Comparison of ENCODE assay signal across 8 cellular contexts in the genomic region with DNA sequence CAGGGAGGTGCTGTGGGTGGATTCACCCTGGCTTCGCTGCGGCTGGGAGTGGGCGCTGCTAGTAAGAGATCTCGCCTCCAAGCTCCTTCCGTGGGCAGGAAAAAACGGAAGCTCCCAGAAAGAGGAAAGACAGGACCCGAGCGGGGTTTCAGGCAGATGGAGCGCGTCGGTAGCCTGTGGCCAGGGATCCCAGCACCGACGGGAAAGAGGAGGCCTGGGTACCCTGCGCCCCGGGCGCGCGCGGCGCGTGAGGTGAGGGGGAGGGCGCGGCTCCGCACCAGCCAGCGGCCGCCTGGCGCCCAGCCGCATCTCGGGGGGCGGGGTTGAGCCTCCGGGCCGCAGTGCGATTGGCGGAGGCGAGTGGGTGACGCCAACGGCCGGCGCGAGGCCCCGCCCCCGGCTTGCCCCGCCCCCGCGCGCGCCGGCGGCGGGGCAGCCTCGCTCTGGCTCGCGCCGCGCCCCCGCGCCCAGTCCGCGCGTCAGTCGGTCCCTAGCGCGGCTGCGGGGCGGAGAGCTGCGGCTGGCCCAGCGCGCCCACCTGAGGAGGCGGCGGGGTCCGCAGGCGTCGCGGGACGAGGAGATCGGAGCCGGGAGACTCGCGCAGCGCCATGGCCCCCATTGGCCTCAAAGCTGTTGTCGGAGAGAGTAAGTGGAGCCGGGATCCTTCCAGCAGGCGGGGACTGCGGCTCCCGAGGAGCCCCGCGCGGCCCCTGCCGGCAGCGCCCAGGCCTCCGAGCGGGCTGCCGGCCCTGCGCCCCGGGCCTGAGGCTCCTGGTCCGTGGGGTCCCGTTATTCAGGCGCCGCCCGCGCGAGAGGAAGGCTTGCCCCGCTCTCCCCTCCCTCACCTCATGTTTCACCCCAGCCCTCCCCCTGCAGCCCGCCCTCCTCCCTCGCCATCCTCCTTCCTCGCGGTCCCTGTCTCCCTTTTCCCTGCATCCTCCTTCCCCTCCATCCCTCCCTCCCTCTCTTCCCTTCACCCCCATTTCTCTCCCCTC. TPM values are rescaled to one million over a fixed set of nuclear protein-coding genes. Genes with fewer than 3 reads are reported as not detected.
DNase-seq lines count a peak whose midpoint lies in the region; ATAC-seq, FAIRE-seq and TF ChIP-seq lines count a peak whose summit lies in the region.

A gene (plus strand): TSS at position 482 of the 995 bp plus-strand sequence. CDS start 127 bp downstream, at position 609.

- FAIRE-seq in D721Med (lab: Jason Lieb, UNC), result no peak

- peak within 1 kb of the TSS; percentile 95 for H3K4me3 Mint-ChIP-seq in activated T-helper 1 cell treated with anti-CD3 and anti-CD28 coated beads, Interleukin-12 subunit alpha, Interleukin-12 subunit beta, Interleukin-2, Interleukin-4 antibody, amounts not matched to agents 30 ng/mL and 10 ng/mL and 1 ng/mL, durations not matched to agents 14 hours and 24 hours and 36 hours
- peak within 1 kb of the TSS; percentile 92 to 99 (median 98) for H3K4me3 Mint-ChIP-seq in naive thymus-derived CD8-positive, alpha-beta T cell
- peak within 1 kb of the TSS; percentile 99 for H3K4me3 Mint-ChIP-seq in stimulated activated naive B cell treated with anti-CD40 and anti-IgM and Interleukin-4, amounts not matched to agents 10 μg/mL and 1 μg/mL and 100 μg/mL, for 72 hours

- H3K27me3 Mint-ChIP-seq in activated T-helper 1 cell treated with anti-CD3 and anti-CD28 coated beads, Interleukin-12 subunit alpha, Interleukin-12 subunit beta, Interleukin-2, Interleukin-4 antibody, amounts not matched to agents 30 ng/mL and 10 ng/mL and 1 ng/mL, durations not matched to agents 14 hours and 24 hours and 36 hours (ENCODE audit: insufficient read depth), result peaks cover 45% of the 10 kb centered on the region
- peaks cover 0 to 31% (median 0%) of the 10 kb centered on the region in 5 donors for H3K27me3 Mint-ChIP-seq in naive thymus-derived CD8-positive, alpha-beta T cell
- peaks cover 43 to 50% of the 10 kb centered on the region in 2 donors for H3K27me3 Mint-ChIP-seq in stimulated activated naive B cell treated with anti-CD40 and anti-IgM and Interleukin-4, amounts not matched to agents 10 μg/mL and 1 μg/mL and 100 μg/mL, for 72 hours

- no peaks in the 10 kb centered on the region for H3K9me3 ChIP-seq in fibroblast of lung (ENCODE audit: control insufficient read depth, insufficient read depth, low read depth, low read length)

- peak within 1 kb of the TSS; percentile 91 for H3K27ac Mint-ChIP-seq in activated T-helper 1 cell treated with anti-CD3 and anti-CD28 coated beads, Interleukin-12 subunit alpha, Interleukin-12 subunit beta, Interleukin-2, Interleukin-4 antibody, amounts not matched to agents 30 ng/mL and 10 ng/mL and 1 ng/mL, durations not matched to agents 14 hours and 24 hours and 36 hours
- peak within 1 kb of the TSS; percentile 22 to 96 (median 92) for H3K27ac Mint-ChIP-seq in naive thymus-derived CD8-positive, alpha-beta T cell
- peak within 1 kb of the TSS; percentile 95 for H3K27ac Mint-ChIP-seq in stimulated activated naive B cell treated with anti-CD40 and anti-IgM and Interleukin-4, amounts not matched to agents 10 μg/mL and 1 μg/mL and 100 μg/mL, for 72 hours

- no peaks in the 10 kb centered on the region for H3K27me3 ChIP-seq in fibroblast of lung (ENCODE audit: control insufficient read depth, insufficient read depth, low read length)

- H3K36me3 ChIP-seq in fibroblast of lung (ENCODE audit: control insufficient read depth, insufficient read depth, low read length), result no peaks in the 10 kb centered on the region

- H2AFZ ChIP-seq in fibroblast of lung (ENCODE audit: low read length), result peak within 1 kb of the TSS; percentile 88

- TF ChIP-seq CTCF in D721Med (IDR thresholded peaks at IDR 0.05; ENCODE audit: insufficient read depth, missing control alignments), result no peak
- TF ChIP-seq CTCF in fibroblast of lung (conservative IDR thresholded peaks at IDR 0.05 in 1 of 2, IDR thresholded peaks at IDR 0.05 in 1 of 2; ENCODE audit: low read depth in 1 of 2, low read length in 2 of 2), result peak in 1 of 2 donors; percentile 25

- peak; percentile 90 for ATAC-seq in GM21529 (IDR thresholded peaks at IDR 0.05; ENCODE audit: unreplicated experiment)
- ATAC-seq in naive thymus-derived CD8-positive, alpha-beta T cell, result peak; percentile 72 to 77
- ATAC-seq in stimulated activated naive B cell treated with anti-CD40 and anti-IgM and Interleukin-4, amounts not matched to agents 10 μg/mL and 1 μg/mL and 100 μg/mL, for 72 hours (replicated peaks), result peak; percentile 85 to 90

- POLR2A ChIA-PET in naive thymus-derived CD8-positive, alpha-beta T cell (lab: Charles Lee), result interaction anchor here (0.6 to 1.6 kb wide), 5 partner anchors 86 to 413 kb away, joined by 3 to 5 read pairs (median 4); no protein-coding TSS in a partner anchor

- H3K4me1 ChIP-seq in fibroblast of lung (ENCODE audit: control insufficient read depth, extremely low read depth, insufficient read depth, low read length), result peaks cover 9% of the 10 kb centered on the region

- intact Hi-C loops in activated T-helper 1 cell treated with anti-CD3 and anti-CD28 coated beads, Interleukin-12 subunit alpha, Interleukin-12 subunit beta, Interleukin-2, Interleukin-4 antibody, amounts not matched to agents 30 ng/mL and 10 ng/mL and 1 ng/mL, durations not matched to agents 14 hours and 24 hours and 36 hours (cut with micrococcal nuclease), result loop anchor here (1.0 to 5.0 kb wide), 7 partner anchors 40 to 320 kb away; a partner anchor contains a TSS

- DNase-seq in D721Med (ENCODE audit: insufficient read length, low spot score) (peak; percentile 71), RKO (ENCODE audit: low spot score) (peak; percentile 92), fibroblast of lung (ENCODE audit: low read depth in 2 of 2) (peak; percentile 70 to 78)
- peak; percentile 69 for DNase-seq in Jurkat, Clone E6-1 (ENCODE audit: low read depth, low spot score)
- peak; percentile 89 for DNase-seq in activated T-helper 1 cell treated with anti-CD3 and anti-CD28 coated beads, Interleukin-12 subunit alpha, Interleukin-12 subunit beta, Interleukin-2, Interleukin-4 antibody, amounts not matched to agents 30 ng/mL and 10 ng/mL and 1 ng/mL, durations not matched to agents 14 hours and 24 hours and 36 hours (ENCODE audit: low spot score)
- DNase-seq in naive thymus-derived CD8-positive, alpha-beta T cell, result peak; percentile 72 to 89 (median 84)
- DNase-seq in stimulated activated naive B cell treated with anti-CD40 and anti-IgM and Interleukin-4, amounts not matched to agents 10 μg/mL and 1 μg/mL and 100 μg/mL, for 72 hours, result peak; percentile 78

- H3K4me3 ChIP-seq in Jurkat, Clone E6-1 (ENCODE audit: low read length), result peak within 1 kb of the TSS; percentile 64
- peak within 1 kb of the TSS; percentile 78 to 93 (median 86) for H3K4me3 ChIP-seq in fibroblast of lung (replicated peaks in 1 of 4; ENCODE audit: control extremely low read depth in 1 of 4, insufficient read depth in 1 of 4, low read depth in 3 of 4, low read length in 4 of 4)

- H3K9ac ChIP-seq in fibroblast of lung (ENCODE audit: insufficient read depth, low read length), result peak within 1 kb of the TSS; percentile 76

- H3K27ac ChIP-seq in fibroblast of lung (ENCODE audit: insufficient read depth, low read length), result peak within 1 kb of the TSS; percentile 74

- peaks cover 9% of the 10 kb centered on the region for H3K79me2 ChIP-seq in fibroblast of lung (ENCODE audit: control insufficient read depth, insufficient read depth, low read length)

- H3K4me1 Mint-ChIP-seq in activated T-helper 1 cell treated with anti-CD3 and anti-CD28 coated beads, Interleukin-12 subunit alpha, Interleukin-12 subunit beta, Interleukin-2, Interleukin-4 antibody, amounts not matched to agents 30 ng/mL and 10 ng/mL and 1 ng/mL, durations not matched to agents 14 hours and 24 hours and 36 hours (ENCODE audit: low read depth), result peaks cover 40% of the 10 kb centered on the region
- peaks cover 15 to 35% (median 33%) of the 10 kb centered on the region in 4 donors for H3K4me1 Mint-ChIP-seq in naive thymus-derived CD8-positive, alpha-beta T cell
- peaks cover 18 to 27% of the 10 kb centered on the region in 2 donors for H3K4me1 Mint-ChIP-seq in stimulated activated naive B cell treated with anti-CD40 and anti-IgM and Interleukin-4, amounts not matched to agents 10 μg/mL and 1 μg/mL and 100 μg/mL, for 72 hours

- H3K9me3 Mint-ChIP-seq in activated T-helper 1 cell treated with anti-CD3 and anti-CD28 coated beads, Interleukin-12 subunit alpha, Interleukin-12 subunit beta, Interleukin-2, Interleukin-4 antibody, amounts not matched to agents 30 ng/mL and 10 ng/mL and 1 ng/mL, durations not matched to agents 14 hours and 24 hours and 36 hours, result no peaks in the 10 kb centered on the region
- H3K9me3 Mint-ChIP-seq in naive thymus-derived CD8-positive, alpha-beta T cell, result no peaks in the 10 kb centered on the region
- no peaks in the 10 kb centered on the region for H3K9me3 Mint-ChIP-seq in stimulated activated naive B cell treated with anti-CD40 and anti-IgM and Interleukin-4, amounts not matched to agents 10 μg/mL and 1 μg/mL and 100 μg/mL, for 72 hours

- H3K4me2 ChIP-seq in fibroblast of lung (ENCODE audit: extremely low read depth, insufficient read depth, low read length), result peak within 1 kb of the TSS; percentile 89

- no peaks in the 10 kb centered on the region for H3K36me3 Mint-ChIP-seq in activated T-helper 1 cell treated with anti-CD3 and anti-CD28 coated beads, Interleukin-12 subunit alpha, Interleukin-12 subunit beta, Interleukin-2, Interleukin-4 antibody, amounts not matched to agents 30 ng/mL and 10 ng/mL and 1 ng/mL, durations not matched to agents 14 hours and 24 hours and 36 hours (ENCODE audit: low read depth)
- H3K36me3 Mint-ChIP-seq in naive thymus-derived CD8-positive, alpha-beta T cell, result no peaks in the 10 kb centered on the region
- no peaks in the 10 kb centered on the region for H3K36me3 Mint-ChIP-seq in stimulated activated naive B cell treated with anti-CD40 and anti-IgM and Interleukin-4, amounts not matched to agents 10 μg/mL and 1 μg/mL and 100 μg/mL, for 72 hours

- no peaks in the 10 kb centered on the region for H4K20me1 ChIP-seq in fibroblast of lung (ENCODE audit: control insufficient read depth, extremely low read depth, insufficient read depth, low read length)

RNA-seq across cellular contexts. Expression of the gene that starts here (rescaled TPM):
- polyA plus RNA-seq in Jurkat, Clone E6-1 (2012; ENCODE audit: insufficient read depth, insufficient read length), result 50.2 TPM
- total RNA-seq in activated T-helper 1 cell treated with anti-CD3 and anti-CD28 coated beads, Interleukin-12 subunit alpha, Interleukin-12 subunit beta, Interleukin-2, Interleukin-4 antibody, amounts not matched to agents 30 ng/mL and 10 ng/mL and 1 ng/mL, durations not matched to agents 14 hours and 24 hours and 36 hours, result 26.1 and 32.9 TPM in 2 replicates
- total RNA-seq in fibroblast of lung, result 19.8 and 36.0 TPM in 2 replicates
- polyA plus RNA-seq in fibroblast of lung, result 25.6 and 34.6 TPM in 2 replicates
- polyA plus RNA-seq in fibroblast of lung (2012), result 41.9 and 43.7 TPM in 2 replicates
- 61.1 and 80.7 TPM in 2 replicates for polyA minus RNA-seq in fibroblast of lung (ENCODE audit: low replicate concordance)
- total RNA-seq in naive thymus-derived CD8-positive, alpha-beta T cell, result 10 to 100 TPM; 34.6 to 39.7 TPM
- 10 to 100 TPM in 1 of 3 donors, 1 to 10 TPM in 2; 3.4 to 10.3 (median 7.5) TPM for polyA plus RNA-seq in naive thymus-derived CD8-positive, alpha-beta T cell

Comparison
In these comparisons a context has a peak if more than half of its experiments do, and no peak if none do; other contexts are left out.
1. Peak in every context shown above with its lines: DNase-seq, ATAC-seq, H3K4me3 ChIP-seq and H3K27ac ChIP-seq.